In genomic region chr11:14746857-14747256, GRCh38 we compare ENCODE assay signal across 1 cellular context.
TF ChIP-seq lines count a peak whose summit lies in the region.

No MANE protein-coding gene starts in this region.

TF ChIP-seq in WTC11, 78 proteins besides CTCF, POLR2A, EP300 and RAD21 (continued from another document):
- TF ChIP-seq, protein P1, sequence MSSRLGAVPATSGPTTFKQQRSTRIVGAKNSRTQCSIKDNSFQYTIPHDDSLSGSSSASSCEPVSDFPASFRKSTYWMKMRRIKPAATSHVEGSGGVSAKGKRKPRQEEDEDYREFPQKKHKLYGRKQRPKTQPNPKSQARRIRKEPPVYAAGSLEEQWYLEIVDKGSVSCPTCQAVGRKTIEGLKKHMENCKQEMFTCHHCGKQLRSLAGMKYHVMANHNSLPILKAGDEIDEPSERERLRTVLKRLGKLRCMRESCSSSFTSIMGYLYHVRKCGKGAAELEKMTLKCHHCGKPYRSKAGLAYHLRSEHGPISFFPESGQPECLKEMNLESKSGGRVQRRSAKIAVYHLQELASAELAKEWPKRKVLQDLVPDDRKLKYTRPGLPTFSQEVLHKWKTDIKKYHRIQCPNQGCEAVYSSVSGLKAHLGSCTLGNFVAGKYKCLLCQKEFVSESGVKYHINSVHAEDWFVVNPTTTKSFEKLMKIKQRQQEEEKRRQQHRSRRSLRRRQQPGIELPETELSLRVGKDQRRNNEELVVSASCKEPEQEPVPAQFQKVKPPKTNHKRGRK (CRISPR knock-in tag; IDR thresholded peaks at IDR 0.05; ENCODE audit: borderline replicate concordance), result no peak
